ENCODE assay signal across 22 cellular contexts in the genomic region with DNA sequence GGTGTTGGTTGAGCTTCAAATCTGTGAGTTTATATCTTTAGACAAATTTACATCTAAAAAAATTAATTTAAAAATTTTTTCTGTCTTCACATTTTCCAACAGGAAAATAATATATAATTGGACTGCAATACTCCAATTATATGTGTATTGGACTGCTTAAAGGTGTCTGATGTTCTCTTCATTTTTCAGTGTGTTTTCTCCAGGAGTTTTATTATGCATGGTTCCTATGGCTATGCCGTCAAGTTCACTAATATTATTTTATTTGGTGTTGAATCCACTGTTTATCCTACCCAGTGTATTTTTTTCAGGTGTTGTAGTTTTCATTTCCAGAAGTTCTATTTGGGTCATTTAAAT.
DNase-seq lines count a peak whose midpoint lies in the region; ATAC-seq, FAIRE-seq and TF ChIP-seq lines count a peak whose summit lies in the region.
"Had no signal": no experiment of that assay in that cellular context is flagged by ENCODE, and none has a peak within 500 bp of the region (broad histone marks: within the 10 kb centered on the region; RNA-seq: fewer than 3 reads in every experiment).

No MANE protein-coding gene starts in this region.

- H3K9me3 ChIP-seq in astrocyte (ENCODE audit: insufficient read depth, low read depth, low read length) (no peaks in the 10 kb centered on the region), osteoblast (ENCODE audit: low read depth, low read length) (peaks cover 2% of the 10 kb centered on the region), PC-3 (ENCODE audit: low read length) (peaks cover 6% of the 10 kb centered on the region; the same call in 1 of the 2 replicates)
- H3K9me3 ChIP-seq: HAP-1 had no signal

- no peak for ATAC-seq in activated naive CD4-positive, alpha-beta T cell treated with anti-CD3 and anti-CD28 coated beads, Interleukin-2, amount 50 U/mL, for 72 hours
- no peak for ATAC-seq in T-cell (replicated peaks in 1 of 4)
- no peak for ATAC-seq in GM19455 (IDR thresholded peaks at IDR 0.05; ENCODE audit: unreplicated experiment)
- no peak for ATAC-seq in PC-3

- no peak for DNase-seq in activated naive CD4-positive, alpha-beta T cell treated with anti-CD3 and anti-CD28 coated beads, Interleukin-2, amount 50 U/mL, for 72 hours (ENCODE audit: low spot score in 2 of 2)
- no peak for DNase-seq in activated naive CD4-positive, alpha-beta T cell treated with anti-CD3 and anti-CD28 coated beads, Interleukin-2, amount 50 U/mL, for 16 hours
- DNase-seq in T-cell: no peak
- DNase-seq in astrocyte (ENCODE audit: low read depth): no peak
- DNase-seq in osteoblast (ENCODE audit: insufficient read length, low spot score, missing footprints): no peak
- DNase-seq in H4 (ENCODE audit: low spot score): no peak
- no peak for DNase-seq in PC-3
- DNase-seq: DMS 273 treated with DMSO at 0.1 percent for 48 hours, GF-D8, NCI-H1417, NCI-H2029, NCI-H2171 treated with DMSO at 0.1 percent for 48 hours, NCI-H748 treated with DMSO at 0.1 percent for 48 hours, PC-9 had no signal

- H3K4me2 ChIP-seq in astrocyte (ENCODE audit: low read length): no peak overlapping the region
- no peak overlapping the region for H3K4me2 ChIP-seq in osteoblast (ENCODE audit: insufficient read depth, low read length)
- no peak overlapping the region for H3K4me2 ChIP-seq in PC-3 (ENCODE audit: low read length)
- H3K4me2 ChIP-seq: PC-9 had no signal

- no peaks in the 10 kb centered on the region for H3K9me2 ChIP-seq in PC-3 (replicated peaks; ENCODE audit: low read length)

- POLR2A ChIA-PET in T-cell (lab: Charles Lee): interaction anchor here (0.6 to 1.2 kb wide), 2 partner anchors 38 to 437 kb away, joined by 6 to 21 read pairs; no protein-coding TSS in a partner anchor
- POLR2A ChIA-PET in PC-3 (lab: Charles Lee; ENCODE audit: unreplicated experiment): no interaction called here

- H2AFZ ChIP-seq in astrocyte (ENCODE audit: low read depth, low read length) (no peak overlapping the region), osteoblast (ENCODE audit: low read length) (no peak overlapping the region), PC-3 (ENCODE audit: low read length) (no peak overlapping the region)
- H2AFZ ChIP-seq: PC-9 had no signal

- FAIRE-seq in astrocyte (lab: Jason Lieb, UNC): no peak
- FAIRE-seq: GM12891, HTR-8/SVneo had no signal

- BruUV-seq in PC-3 (replicated peaks; lab: Mats Ljungman, UMichigan): no TSS peak

- peak overlapping the region; percentile 98 for H3K27ac ChIP-seq in astrocyte (ENCODE audit: low read depth, low read length)
- H3K27ac ChIP-seq in osteoblast (ENCODE audit: low read depth, low read length): peak overlapping the region; percentile 100
- H3K27ac ChIP-seq in PC-3 (ENCODE audit: low read length): no peak overlapping the region
- H3K27ac ChIP-seq: HL-60, PC-9, SJSA1 had no signal

- H3K9ac ChIP-seq in astrocyte (ENCODE audit: low read length) (no peak overlapping the region), PC-3 (ENCODE audit: low read length) (no peak overlapping the region)

- peak overlapping the region in 1 of 3 donors; percentile 49 for H3K4me3 Mint-ChIP-seq in T-cell
- no peak overlapping the region for H3K4me3 Mint-ChIP-seq in astrocyte (ENCODE audit: unreplicated experiment)

- H3K36me3 Mint-ChIP-seq in activated naive CD4-positive, alpha-beta T cell treated with anti-CD3 and anti-CD28 coated beads, Interleukin-2, amount 50 U/mL, for 72 hours: peaks cover 11 to 40% of the 10 kb centered on the region in 2 donors
- H3K36me3 Mint-ChIP-seq in T-cell: peaks cover 7% of the 10 kb centered on the region
- no peaks in the 10 kb centered on the region for H3K36me3 Mint-ChIP-seq in astrocyte (ENCODE audit: low read depth, unreplicated experiment)

- no peaks in the 10 kb centered on the region for H3K27me3 ChIP-seq in astrocyte (ENCODE audit: insufficient read depth, low read length)
- no peaks in the 10 kb centered on the region for H3K27me3 ChIP-seq in osteoblast (ENCODE audit: insufficient read depth, low read length)
- no peaks in the 10 kb centered on the region for H3K27me3 ChIP-seq in PC-3 (ENCODE audit: low read length)
- H3K27me3 ChIP-seq: SJSA1 had no signal

- TF ChIP-seq CTCF in astrocyte (IDR thresholded peaks at IDR 0.05; ENCODE audit: insufficient read depth, low read depth, low read length) (no peak), osteoblast (IDR thresholded peaks at IDR 0.05; ENCODE audit: extremely low read depth, low read depth, low read length) (no peak), PC-3 (conservative IDR thresholded peaks at IDR 0.05; ENCODE audit: low read depth, low read length) (no peak)

- H3K4me1 ChIP-seq in astrocyte (ENCODE audit: insufficient read depth, low read length): peaks cover 64% of the 10 kb centered on the region
- peaks cover 80% of the 10 kb centered on the region for H3K4me1 ChIP-seq in osteoblast (ENCODE audit: insufficient read depth, low read length)
- peaks cover 12% of the 10 kb centered on the region for H3K4me1 ChIP-seq in PC-3 (ENCODE audit: insufficient read depth, low read length)
- H3K4me1 ChIP-seq: HAP-1 had no signal

- H4K20me1 ChIP-seq in astrocyte (ENCODE audit: insufficient read depth, low read length) (no peaks in the 10 kb centered on the region), osteoblast (ENCODE audit: insufficient read depth, low read length) (no peaks in the 10 kb centered on the region), PC-3 (ENCODE audit: low read length) (no peaks in the 10 kb centered on the region)
- H4K20me1 ChIP-seq: BLaER1 treated with 17β-estradiol and CSF1 and Interleukin-3, amounts not matched to agents 10 nM and 100 nM had no signal

- H3K4me1 Mint-ChIP-seq in T-cell (peaks cover 57 to 76% (median 68%) of the 10 kb centered on the region in 3 donors), astrocyte (ENCODE audit: low read depth, unreplicated experiment) (peaks cover 66% of the 10 kb centered on the region)

- intact Hi-C loops in PC-3 (cut with micrococcal nuclease): no loop called here

- peak overlapping the region; percentile 17 to 93 for H3K27ac Mint-ChIP-seq in activated naive CD4-positive, alpha-beta T cell treated with anti-CD3 and anti-CD28 coated beads, Interleukin-2, amount 50 U/mL, for 72 hours
- H3K27ac Mint-ChIP-seq in T-cell: peak overlapping the region; percentile 54 to 65
- H3K27ac Mint-ChIP-seq in astrocyte (ENCODE audit: unreplicated experiment): peak overlapping the region; percentile 64
- H3K27ac Mint-ChIP-seq: IgD-negative memory B cell had no signal

- no peaks in the 10 kb centered on the region for H3K27me3 Mint-ChIP-seq in T-cell
- no peaks in the 10 kb centered on the region for H3K27me3 Mint-ChIP-seq in astrocyte (ENCODE audit: low read depth, unreplicated experiment)

- H3K79me2 ChIP-seq in astrocyte (ENCODE audit: insufficient read depth, low read length) (no peaks in the 10 kb centered on the region), osteoblast (ENCODE audit: insufficient read depth, low read length) (no peaks in the 10 kb centered on the region), PC-3 (ENCODE audit: low read length) (no peaks in the 10 kb centered on the region)

- CTCF ChIA-PET in T-cell (lab: Charles Lee) (interaction anchor here in 1 of 2 donors (2.2 kb wide), 1 partner anchor 10 kb away, joined by 11 read pairs; no protein-coding TSS in a partner anchor), PC-3 (lab: Charles Lee) (no interaction called here)

- no peak overlapping the region for H3K4me3 ChIP-seq in astrocyte (ENCODE audit: insufficient read depth, low read depth, low read length)
- no peak overlapping the region for H3K4me3 ChIP-seq in osteoblast (ENCODE audit: insufficient read depth, low read length)
- H3K4me3 ChIP-seq in PC-3 (ENCODE audit: low read length): no peak overlapping the region
- H3K4me3 ChIP-seq: BLaER1 treated with 17β-estradiol and CSF1 and Interleukin-3, amounts not matched to agents 10 nM and 100 nM; HAP-1; PC-9; SJSA1 had no signal

- no peaks in the 10 kb centered on the region for H3F3A ChIP-seq in PC-3 (ENCODE audit: low read length, unreplicated experiment)

- H3K36me3 ChIP-seq in astrocyte (ENCODE audit: insufficient read depth, low read length) (no peaks in the 10 kb centered on the region), osteoblast (ENCODE audit: insufficient read depth, low read length) (no peaks in the 10 kb centered on the region), PC-3 (ENCODE audit: low read depth, low read length) (no peaks in the 10 kb centered on the region)
- H3K36me3 ChIP-seq: BLaER1 treated with 17β-estradiol and CSF1 and Interleukin-3, amounts not matched to agents 10 nM and 100 nM; HAP-1; SJSA1 had no signal

- H3K9me3 Mint-ChIP-seq in activated naive CD4-positive, alpha-beta T cell treated with anti-CD3 and anti-CD28 coated beads, Interleukin-2, amount 50 U/mL, for 72 hours: peaks cover 6 to 25% of the 10 kb centered on the region in 2 donors
- H3K9me3 Mint-ChIP-seq in T-cell (peaks cover 11 to 23% (median 13%) of the 10 kb centered on the region in 3 donors), astrocyte (ENCODE audit: unreplicated experiment) (peaks cover 6% of the 10 kb centered on the region)
